23 cellular contexts compared by ENCODE assay signal in genomic region chr16:69157189-69157588, GRCh38. TPM values are rescaled to one million over a fixed set of nuclear protein-coding genes. Genes with fewer than 3 reads are reported as not detected.
DNase-seq lines count a peak whose midpoint lies in the region; ATAC-seq and TF ChIP-seq lines count a peak whose summit lies in the region.
"Had no signal": no experiment of that assay in that cellular context is flagged by ENCODE, and none has a peak within 500 bp of the region (broad histone marks: within the 10 kb centered on the region; RNA-seq: fewer than 3 reads in every experiment).

No MANE protein-coding gene starts in this region.

- no peak for DNase-seq in activated CD8-positive, alpha-beta T cell treated with anti-CD3 and anti-CD28 coated beads for 36 hours
- no peak for DNase-seq in activated CD8-positive, alpha-beta T cell treated with anti-CD3 and anti-CD28 coated beads, Interleukin-2, amount 10 ng/mL, durations not matched to agents 7 days and 5 days
- no peak for DNase-seq in activated naive CD8-positive, alpha-beta T cell treated with anti-CD3 and anti-CD28 coated beads, Interleukin-2, amount 50 U/mL, for 24 hours
- no peak for DNase-seq in activated naive CD8-positive, alpha-beta T cell treated with anti-CD3 and anti-CD28 coated beads for 36 hours
- peak in 13 of 61 donors; percentile 5 to 76 (median 13) for DNase-seq in caudate nucleus (lab: John Stamatoyannopoulos, UW)
- peak; percentile 62 for DNase-seq in superior temporal gyrus (ENCODE audit: extremely low spot score)
- DNase-seq in EL: no peak
- DNase-seq: DMS79, GM23248, H9, HFFc6, Kasumi-1, MG63, NCI-H1417, NCI-H1694 treated with DMSO at 0.1 percent for 48 hours, NCI-H2081 treated with DMSO at 0.1 percent for 48 hours, NCI-H2171 treated with DMSO at 0.1 percent for 48 hours, NCI-H524 treated with DMSO at 0.1 percent for 48 hours, NCI-H82 had no signal

- no peaks in the 10 kb centered on the region for H3K9me3 Mint-ChIP-seq in activated CD8-positive, alpha-beta T cell treated with anti-CD3 and anti-CD28 coated beads for 36 hours
- no peaks in the 10 kb centered on the region for H3K9me3 Mint-ChIP-seq in activated CD8-positive, alpha-beta T cell treated with anti-CD3 and anti-CD28 coated beads, Interleukin-2, amount 10 ng/mL, durations not matched to agents 7 days and 5 days (ENCODE audit: insufficient read depth)
- H3K9me3 Mint-ChIP-seq in activated naive CD8-positive, alpha-beta T cell treated with anti-CD3 and anti-CD28 coated beads, Interleukin-2, amount 50 U/mL, for 24 hours: no peaks in the 10 kb centered on the region
- H3K9me3 Mint-ChIP-seq in activated naive CD8-positive, alpha-beta T cell treated with anti-CD3 and anti-CD28 coated beads for 36 hours: no peaks in the 10 kb centered on the region
- H3K9me3 Mint-ChIP-seq: CD14-positive monocyte, H9, HFFc6 had no signal

- peaks cover 13% of the 10 kb centered on the region for H3K4me1 Mint-ChIP-seq in activated CD8-positive, alpha-beta T cell treated with anti-CD3 and anti-CD28 coated beads for 36 hours (ENCODE audit: low read depth)
- H3K4me1 Mint-ChIP-seq in activated CD8-positive, alpha-beta T cell treated with anti-CD3 and anti-CD28 coated beads, Interleukin-2, amount 10 ng/mL, durations not matched to agents 7 days and 5 days (ENCODE audit: low read depth): peaks cover 2% of the 10 kb centered on the region
- peaks cover 21% of the 10 kb centered on the region for H3K4me1 Mint-ChIP-seq in activated naive CD8-positive, alpha-beta T cell treated with anti-CD3 and anti-CD28 coated beads, Interleukin-2, amount 50 U/mL, for 24 hours
- peaks cover 12% of the 10 kb centered on the region for H3K4me1 Mint-ChIP-seq in activated naive CD8-positive, alpha-beta T cell treated with anti-CD3 and anti-CD28 coated beads for 36 hours
- H3K4me1 Mint-ChIP-seq: B cell, CD14-positive monocyte, H9 had no signal

- POLR2A ChIA-PET in activated CD8-positive, alpha-beta T cell treated with anti-CD3 and anti-CD28 coated beads for 36 hours (lab: Charles Lee): interaction anchor here (1.5 to 1.8 kb wide), 4 partner anchors 9 to 24 kb away, joined by 4 to 8 read pairs (median 6); partner anchors contain the start of genes CHTF8 and UTP4
- POLR2A ChIA-PET in activated CD8-positive, alpha-beta T cell treated with anti-CD3 and anti-CD28 coated beads, Interleukin-2, amount 10 ng/mL, durations not matched to agents 7 days and 5 days (lab: Charles Lee): interaction anchor here (0.6 to 0.9 kb wide), 3 partner anchors 9 to 138 kb away, joined by 3 to 4 read pairs (median 4); no protein-coding TSS in a partner anchor

- no peak overlapping the region for H3K4me3 Mint-ChIP-seq in activated CD8-positive, alpha-beta T cell treated with anti-CD3 and anti-CD28 coated beads for 36 hours
- no peak overlapping the region for H3K4me3 Mint-ChIP-seq in activated CD8-positive, alpha-beta T cell treated with anti-CD3 and anti-CD28 coated beads, Interleukin-2, amount 10 ng/mL, durations not matched to agents 7 days and 5 days
- H3K4me3 Mint-ChIP-seq in activated naive CD8-positive, alpha-beta T cell treated with anti-CD3 and anti-CD28 coated beads, Interleukin-2, amount 50 U/mL, for 24 hours: no peak overlapping the region
- no peak overlapping the region for H3K4me3 Mint-ChIP-seq in activated naive CD8-positive, alpha-beta T cell treated with anti-CD3 and anti-CD28 coated beads for 36 hours
- H3K4me3 Mint-ChIP-seq: B cell, CD14-positive monocyte, H9, HFFc6 had no signal

- H3K36me3 Mint-ChIP-seq in activated CD8-positive, alpha-beta T cell treated with anti-CD3 and anti-CD28 coated beads for 36 hours (ENCODE audit: low read depth): peaks cover 62% of the 10 kb centered on the region
- peaks cover 59% of the 10 kb centered on the region for H3K36me3 Mint-ChIP-seq in activated CD8-positive, alpha-beta T cell treated with anti-CD3 and anti-CD28 coated beads, Interleukin-2, amount 10 ng/mL, durations not matched to agents 7 days and 5 days (ENCODE audit: low read depth)
- H3K36me3 Mint-ChIP-seq in activated naive CD8-positive, alpha-beta T cell treated with anti-CD3 and anti-CD28 coated beads, Interleukin-2, amount 50 U/mL, for 24 hours (ENCODE audit: low read depth): peaks cover 67% of the 10 kb centered on the region
- H3K36me3 Mint-ChIP-seq in activated naive CD8-positive, alpha-beta T cell treated with anti-CD3 and anti-CD28 coated beads for 36 hours: peaks cover 38% of the 10 kb centered on the region

- H3K27ac ChIP-seq in caudate nucleus (ENCODE audit: low read depth, low read length): peak overlapping the region; percentile 39
- H3K27ac ChIP-seq: A549, GM23248 had no signal

- intact Hi-C loops in activated CD8-positive, alpha-beta T cell treated with anti-CD3 and anti-CD28 coated beads for 36 hours (cut with micrococcal nuclease): no loop called here

- no peak for TF ChIP-seq CTCF in activated CD8-positive, alpha-beta T cell treated with anti-CD3 and anti-CD28 coated beads for 36 hours (IDR thresholded peaks at IDR 0.05)

- CTCF ChIA-PET in activated CD8-positive, alpha-beta T cell treated with anti-CD3 and anti-CD28 coated beads for 36 hours (lab: Charles Lee): interaction anchor here (1.2 to 2.6 kb wide), 4 partner anchors 8 to 129 kb away, joined by 4 to 15 read pairs (median 6); no protein-coding TSS in a partner anchor
- CTCF ChIA-PET in activated CD8-positive, alpha-beta T cell treated with anti-CD3 and anti-CD28 coated beads, Interleukin-2, amount 10 ng/mL, durations not matched to agents 7 days and 5 days (lab: Charles Lee): interaction anchor here (1.2 to 2.7 kb wide), 4 partner anchors 9 to 128 kb away, joined by 3 to 12 read pairs (median 7); no protein-coding TSS in a partner anchor

- H3K27me3 Mint-ChIP-seq in activated CD8-positive, alpha-beta T cell treated with anti-CD3 and anti-CD28 coated beads for 36 hours: no peaks in the 10 kb centered on the region
- H3K27me3 Mint-ChIP-seq in activated CD8-positive, alpha-beta T cell treated with anti-CD3 and anti-CD28 coated beads, Interleukin-2, amount 10 ng/mL, durations not matched to agents 7 days and 5 days (ENCODE audit: low read depth): no peaks in the 10 kb centered on the region
- no peaks in the 10 kb centered on the region for H3K27me3 Mint-ChIP-seq in activated naive CD8-positive, alpha-beta T cell treated with anti-CD3 and anti-CD28 coated beads, Interleukin-2, amount 50 U/mL, for 24 hours
- H3K27me3 Mint-ChIP-seq in activated naive CD8-positive, alpha-beta T cell treated with anti-CD3 and anti-CD28 coated beads for 36 hours: no peaks in the 10 kb centered on the region
- H3K27me3 Mint-ChIP-seq: B cell had no signal

- peak overlapping the region; percentile 2 for H3K27ac Mint-ChIP-seq in activated CD8-positive, alpha-beta T cell treated with anti-CD3 and anti-CD28 coated beads for 36 hours
- no peak overlapping the region for H3K27ac Mint-ChIP-seq in activated CD8-positive, alpha-beta T cell treated with anti-CD3 and anti-CD28 coated beads, Interleukin-2, amount 10 ng/mL, durations not matched to agents 7 days and 5 days
- H3K27ac Mint-ChIP-seq in activated naive CD8-positive, alpha-beta T cell treated with anti-CD3 and anti-CD28 coated beads, Interleukin-2, amount 50 U/mL, for 24 hours: peak overlapping the region; percentile 55
- H3K27ac Mint-ChIP-seq in activated naive CD8-positive, alpha-beta T cell treated with anti-CD3 and anti-CD28 coated beads for 36 hours: no peak overlapping the region
- H3K27ac Mint-ChIP-seq: B cell, H9, HFFc6 had no signal

- ATAC-seq in activated CD8-positive, alpha-beta T cell treated with anti-CD3 and anti-CD28 coated beads for 36 hours: no peak
- no peak for ATAC-seq in activated CD8-positive, alpha-beta T cell treated with anti-CD3 and anti-CD28 coated beads, Interleukin-2, amount 10 ng/mL, durations not matched to agents 7 days and 5 days
- ATAC-seq in activated naive CD8-positive, alpha-beta T cell treated with anti-CD3 and anti-CD28 coated beads, Interleukin-2, amount 50 U/mL, for 24 hours: no peak
- ATAC-seq: A549, Panc1 had no signal

RNA-seq across cellular contexts. Expression of gene UTP4, which starts 24.7 kb away (rescaled TPM):
- total RNA-seq in activated CD8-positive, alpha-beta T cell treated with anti-CD3 and anti-CD28 coated beads for 36 hours: 100 to 1,000 TPM; 112 to 121 TPM
- 10 to 100 TPM; 56.3 to 59.7 TPM for total RNA-seq in activated CD8-positive, alpha-beta T cell treated with anti-CD3 and anti-CD28 coated beads, Interleukin-2, amount 10 ng/mL, durations not matched to agents 7 days and 5 days
- 100 to 1,000 TPM; 149 to 153 TPM for total RNA-seq in activated naive CD8-positive, alpha-beta T cell treated with anti-CD3 and anti-CD28 coated beads for 36 hours

RNA-seq across cellular contexts. Expression of gene CHTF8, which starts 24.8 kb away (rescaled TPM):
- total RNA-seq in activated CD8-positive, alpha-beta T cell treated with anti-CD3 and anti-CD28 coated beads for 36 hours: 100 to 1,000 TPM; 111 to 115 TPM
- total RNA-seq in activated CD8-positive, alpha-beta T cell treated with anti-CD3 and anti-CD28 coated beads, Interleukin-2, amount 10 ng/mL, durations not matched to agents 7 days and 5 days: 100 to 1,000 TPM; 132 to 143 TPM
- total RNA-seq in activated naive CD8-positive, alpha-beta T cell treated with anti-CD3 and anti-CD28 coated beads for 36 hours: 100 to 1,000 TPM; 135 to 141 TPM

RNA-seq across cellular contexts. Expression of gene SNTB2, which starts 29.8 kb away (rescaled TPM):
- 10 to 100 TPM; 11.8 to 13.0 TPM for total RNA-seq in activated CD8-positive, alpha-beta T cell treated with anti-CD3 and anti-CD28 coated beads for 36 hours
- total RNA-seq in activated CD8-positive, alpha-beta T cell treated with anti-CD3 and anti-CD28 coated beads, Interleukin-2, amount 10 ng/mL, durations not matched to agents 7 days and 5 days: 10 to 100 TPM; 24.3 to 25.5 TPM
- 1 to 10 TPM; 6.1 to 6.3 TPM for total RNA-seq in activated naive CD8-positive, alpha-beta T cell treated with anti-CD3 and anti-CD28 coated beads for 36 hours

RNA-seq across cellular contexts. Expression of gene HAS3, which starts 51.7 kb away (rescaled TPM):
- total RNA-seq in activated CD8-positive, alpha-beta T cell treated with anti-CD3 and anti-CD28 coated beads for 36 hours: under 1 TPM; 0.11 to 0.43 TPM
- under 1 TPM; 0.44 to 0.47 TPM for total RNA-seq in activated CD8-positive, alpha-beta T cell treated with anti-CD3 and anti-CD28 coated beads, Interleukin-2, amount 10 ng/mL, durations not matched to agents 7 days and 5 days
- total RNA-seq in activated naive CD8-positive, alpha-beta T cell treated with anti-CD3 and anti-CD28 coated beads for 36 hours: under 1 TPM; 0.33 to 0.74 TPM

Comparison
In these comparisons a context has a peak if more than half of its experiments do, and no peak if none do; other contexts are left out.
1. H3K27ac Mint-ChIP-seq: peak in activated CD8-positive, alpha-beta T cell treated with anti-CD3 and anti-CD28 coated beads for 36 hours (single experiment) and activated naive CD8-positive, alpha-beta T cell treated with anti-CD3 and anti-CD28 coated beads, Interleukin-2, amount 50 U/mL, for 24 hours (single experiment); none in activated CD8-positive, alpha-beta T cell treated with anti-CD3 and anti-CD28 coated beads, Interleukin-2, amount 10 ng/mL, durations not matched to agents 7 days and 5 days (single experiment) and activated naive CD8-positive, alpha-beta T cell treated with anti-CD3 and anti-CD28 coated beads for 36 hours (single experiment).